Comparison of ENCODE assay signal across 13 cellular contexts in the genomic region with DNA sequence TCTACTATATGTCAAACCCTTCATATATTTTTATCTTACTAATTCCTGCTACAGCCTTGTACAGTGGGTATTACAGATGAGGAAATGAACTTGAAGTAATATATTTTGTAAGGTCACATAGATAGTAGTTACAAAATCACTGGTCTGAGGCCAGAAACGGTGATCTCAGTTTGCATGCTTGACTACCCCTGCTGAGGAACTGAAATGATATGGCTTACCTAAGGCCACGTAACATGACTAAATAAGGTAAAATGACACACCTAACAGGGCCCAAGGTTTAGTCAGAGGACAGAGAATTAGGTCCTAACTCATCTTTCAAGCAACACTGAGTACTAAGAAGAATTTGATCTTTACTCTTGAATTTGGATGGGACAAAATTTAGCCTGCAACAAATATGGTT. TPM values are rescaled to one million over a fixed set of nuclear protein-coding genes. Genes with fewer than 3 reads are reported as not detected.
DNase-seq lines count a peak whose midpoint lies in the region; ATAC-seq and TF ChIP-seq lines count a peak whose summit lies in the region.
"Had no signal": no experiment of that assay in that cellular context is flagged by ENCODE, and none has a peak within 500 bp of the region (broad histone marks: within the 10 kb centered on the region; RNA-seq: fewer than 3 reads in every experiment).

No MANE protein-coding gene starts in this region.

- H3K27ac ChIP-seq in body of pancreas = no peak overlapping the region
- no peak overlapping the region for H3K27ac ChIP-seq in effector memory CD4-positive, alpha-beta T cell (ENCODE audit: insufficient read depth, low read length, poor library complexity, severe bottlenecking)
- H3K27ac ChIP-seq: ascending aorta, psoas muscle, SJSA1 had no signal

- no peaks in the 10 kb centered on the region for H3K36me3 ChIP-seq in body of pancreas (replicated peaks in 1 of 2; ENCODE audit: insufficient read depth in 1 of 2, low read depth in 2 of 2)
- no peaks in the 10 kb centered on the region for H3K36me3 ChIP-seq in effector memory CD4-positive, alpha-beta T cell (ENCODE audit: control insufficient read depth, insufficient read depth, low read length)
- H3K36me3 ChIP-seq: ascending aorta had no signal

- TF ChIP-seq POLR2A in body of pancreas (IDR thresholded peaks at IDR 0.05) = no peak

- H3K4me1 ChIP-seq in body of pancreas = peaks cover 19% of the 10 kb centered on the region
- H3K4me1 ChIP-seq in effector memory CD4-positive, alpha-beta T cell (ENCODE audit: control insufficient read depth, insufficient read depth, low read length, poor library complexity, severe bottlenecking) = peaks cover 7% of the 10 kb centered on the region
- H3K4me1 ChIP-seq: psoas muscle had no signal

- TF ChIP-seq CTCF in GM13976 (IDR thresholded peaks at IDR 0.05; ENCODE audit: borderline replicate concordance, control extremely low read depth, extremely low read depth, insufficient read depth, missing control alignments) (no peak), activated B cell treated with CpG ODN at 0.5 μM for 24 hours (IDR thresholded peaks at IDR 0.05) (no peak), body of pancreas (IDR thresholded peaks at IDR 0.05) (no peak)

- ATAC-seq in GM21390 (IDR thresholded peaks at IDR 0.05; ENCODE audit: unreplicated experiment) (peak; percentile 31), HG03457 (IDR thresholded peaks at IDR 0.05; ENCODE audit: unreplicated experiment) (peak; percentile 41), activated B cell treated with CpG ODN at 0.5 μM for 24 hours (ENCODE audit: low read depth) (peak; percentile 43), body of pancreas (no peak)
- ATAC-seq: CD8-positive, alpha-beta T cell; psoas muscle had no signal

- H3K27ac Mint-ChIP-seq in activated B cell treated with CpG ODN at 0.5 μM for 24 hours = peak overlapping the region; percentile 81
- H3K27ac Mint-ChIP-seq: CD8-positive, alpha-beta T cell had no signal

- DNase-seq in GM13976 (ENCODE audit: low spot score) (peak; percentile 47), activated B cell treated with CpG ODN at 0.5 μM for 24 hours (no peak), body of pancreas (no peak), NCI-H2227 treated with DMSO at 0.1 percent for 48 hours (lab: John Stamatoyannopoulos, UW) (no peak), nucleus accumbens (lab: John Stamatoyannopoulos, UW) (no peak)
- DNase-seq in effector memory CD4-positive, alpha-beta T cell = no peak
- DNase-seq: CD8-positive, alpha-beta T cell; NCI-H2081 treated with DMSO at 0.1 percent for 48 hours; psoas muscle had no signal

- no peaks in the 10 kb centered on the region for H3K27me3 Mint-ChIP-seq in activated B cell treated with CpG ODN at 0.5 μM for 24 hours

- peaks cover 4% of the 10 kb centered on the region for H3K9me3 Mint-ChIP-seq in activated B cell treated with CpG ODN at 0.5 μM for 24 hours
- H3K9me3 Mint-ChIP-seq: CD8-positive, alpha-beta T cell had no signal

- H3K27me3 ChIP-seq in body of pancreas = no peaks in the 10 kb centered on the region
- H3K27me3 ChIP-seq in effector memory CD4-positive, alpha-beta T cell (replicated peaks; ENCODE audit: control insufficient read depth, insufficient read depth, low read length, poor library complexity, severe bottlenecking) = no peaks in the 10 kb centered on the region
- H3K27me3 ChIP-seq: ascending aorta, SJSA1 had no signal

- no peak overlapping the region for H3K4me3 Mint-ChIP-seq in activated B cell treated with CpG ODN at 0.5 μM for 24 hours
- H3K4me3 Mint-ChIP-seq: CD8-positive, alpha-beta T cell had no signal

- CTCF ChIA-PET in activated B cell treated with CpG ODN at 0.5 μM for 24 hours (lab: Charles Lee) = interaction anchor here (1.1 kb wide), 1 partner anchor 100 kb away, joined by 3 read pairs; no protein-coding TSS in a partner anchor

- H3K4me1 Mint-ChIP-seq in activated B cell treated with CpG ODN at 0.5 μM for 24 hours = peaks cover 57% of the 10 kb centered on the region

- no peaks in the 10 kb centered on the region for H3K9me3 ChIP-seq in body of pancreas
- no peaks in the 10 kb centered on the region for H3K9me3 ChIP-seq in effector memory CD4-positive, alpha-beta T cell (ENCODE audit: control insufficient read depth, low read length)
- H3K9me3 ChIP-seq: ascending aorta, psoas muscle, SJSA1 had no signal

- no peaks in the 10 kb centered on the region for H3K36me3 Mint-ChIP-seq in activated B cell treated with CpG ODN at 0.5 μM for 24 hours (ENCODE audit: low read depth)

- intact Hi-C loops in activated B cell treated with CpG ODN at 0.5 μM for 24 hours (cut with micrococcal nuclease) (no loop called here), body of pancreas (cut with DNase I) (no loop called here)

- in situ Hi-C loops in GM13976 (cut with MboI; ENCODE audit: low sequenced_read_pairs, unreplicated experiment) = no loop called here

- POLR2A ChIA-PET in activated B cell treated with CpG ODN at 0.5 μM for 24 hours (lab: Charles Lee) = interaction anchor here (4.7 kb wide), 1 partner anchor 19 kb away, joined by 71 read pairs; the partner anchor contains the start of gene ATP10D

- WGBS in body of pancreas, 2 donors = 47 to 75% methylated on average over 2 of the region's 2 CpGs

- no peak overlapping the region for H3K4me3 ChIP-seq in body of pancreas
- no peak overlapping the region for H3K4me3 ChIP-seq in effector memory CD4-positive, alpha-beta T cell (ENCODE audit: insufficient read depth, low read depth, low read length, poor library complexity, severe bottlenecking)
- H3K4me3 ChIP-seq: ascending aorta, psoas muscle, SJSA1 had no signal

RNA-seq across cellular contexts. Expression of gene COMMD8, which starts 1.5 kb away (rescaled TPM):
- total RNA-seq in activated B cell treated with CpG ODN at 0.5 μM for 24 hours (23.6 and 23.9 TPM in 2 replicates), body of pancreas (1 to 10 TPM; 4.6 to 9.9 TPM)

RNA-seq across cellular contexts. Expression of gene ATP10D, which starts 20.1 kb away (rescaled TPM):
- 26.2 and 31.6 TPM in 2 replicates for total RNA-seq in activated B cell treated with CpG ODN at 0.5 μM for 24 hours
- 10 to 100 TPM; 12.5 to 24.4 TPM for total RNA-seq in body of pancreas
